ENCODE assay signal across 1 cellular context in the genomic region with DNA sequence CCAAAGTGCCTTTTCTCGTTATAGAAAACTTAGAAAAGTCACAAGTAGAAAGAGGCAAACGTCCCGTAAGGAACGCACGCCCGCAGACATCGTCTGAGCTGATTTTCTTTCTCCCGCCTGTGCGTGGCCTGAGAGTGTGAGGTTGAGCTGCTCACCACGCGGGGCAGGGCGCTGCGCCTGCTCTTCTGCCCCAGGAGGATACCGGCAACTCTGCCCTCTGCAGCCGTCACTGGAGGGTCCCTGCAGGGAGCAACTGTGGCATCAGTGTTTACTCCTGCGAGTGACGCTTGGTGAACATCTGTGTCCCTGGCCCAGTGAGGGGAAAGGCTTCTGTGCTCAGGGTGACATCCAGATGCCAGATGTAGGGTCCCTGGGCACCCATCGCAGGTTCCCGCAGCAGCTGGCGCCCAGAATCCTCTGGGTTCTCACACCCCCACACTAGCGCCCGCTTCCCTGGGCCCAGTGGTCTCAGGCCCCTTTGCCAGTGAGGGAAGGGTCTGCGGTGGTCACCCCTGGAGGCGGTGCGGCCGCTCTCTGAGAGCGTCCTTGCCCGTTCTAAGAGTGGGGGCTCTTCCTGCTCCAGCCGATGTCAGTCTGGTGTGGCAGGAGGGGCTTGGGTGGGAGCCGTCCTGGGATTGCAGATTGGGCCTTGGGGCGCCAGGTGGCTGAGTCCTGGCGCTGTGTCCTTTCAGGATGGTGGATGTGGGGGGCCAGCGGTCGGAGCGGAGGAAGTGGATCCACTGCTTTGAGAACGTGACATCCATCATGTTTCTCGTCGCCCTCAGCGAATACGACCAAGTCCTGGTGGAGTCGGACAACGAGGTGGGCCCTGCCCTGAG.
TF ChIP-seq lines count a peak whose summit lies in the region.

No MANE protein-coding gene starts in this region.

TF ChIP-seq in WTC11, 78 proteins besides CTCF, POLR2A, EP300 and RAD21:
- TF ChIP-seq, protein P1, sequence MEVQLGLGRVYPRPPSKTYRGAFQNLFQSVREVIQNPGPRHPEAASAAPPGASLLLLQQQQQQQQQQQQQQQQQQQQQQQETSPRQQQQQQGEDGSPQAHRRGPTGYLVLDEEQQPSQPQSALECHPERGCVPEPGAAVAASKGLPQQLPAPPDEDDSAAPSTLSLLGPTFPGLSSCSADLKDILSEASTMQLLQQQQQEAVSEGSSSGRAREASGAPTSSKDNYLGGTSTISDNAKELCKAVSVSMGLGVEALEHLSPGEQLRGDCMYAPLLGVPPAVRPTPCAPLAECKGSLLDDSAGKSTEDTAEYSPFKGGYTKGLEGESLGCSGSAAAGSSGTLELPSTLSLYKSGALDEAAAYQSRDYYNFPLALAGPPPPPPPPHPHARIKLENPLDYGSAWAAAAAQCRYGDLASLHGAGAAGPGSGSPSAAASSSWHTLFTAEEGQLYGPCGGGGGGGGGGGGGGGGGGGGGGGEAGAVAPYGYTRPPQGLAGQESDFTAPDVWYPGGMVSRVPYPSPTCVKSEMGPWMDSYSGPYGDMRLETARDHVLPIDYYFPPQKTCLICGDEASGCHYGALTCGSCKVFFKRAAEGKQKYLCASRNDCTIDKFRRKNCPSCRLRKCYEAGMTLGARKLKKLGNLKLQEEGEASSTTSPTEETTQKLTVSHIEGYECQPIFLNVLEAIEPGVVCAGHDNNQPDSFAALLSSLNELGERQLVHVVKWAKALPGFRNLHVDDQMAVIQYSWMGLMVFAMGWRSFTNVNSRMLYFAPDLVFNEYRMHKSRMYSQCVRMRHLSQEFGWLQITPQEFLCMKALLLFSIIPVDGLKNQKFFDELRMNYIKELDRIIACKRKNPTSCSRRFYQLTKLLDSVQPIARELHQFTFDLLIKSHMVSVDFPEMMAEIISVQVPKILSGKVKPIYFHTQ (CRISPR knock-in tag; IDR thresholded peaks at IDR 0.05): no peak
- TF ChIP-seq, protein P2, sequence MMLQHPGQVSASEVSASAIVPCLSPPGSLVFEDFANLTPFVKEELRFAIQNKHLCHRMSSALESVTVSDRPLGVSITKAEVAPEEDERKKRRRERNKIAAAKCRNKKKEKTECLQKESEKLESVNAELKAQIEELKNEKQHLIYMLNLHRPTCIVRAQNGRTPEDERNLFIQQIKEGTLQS (CRISPR knock-in tag; conservative IDR thresholded peaks at IDR 0.05): no peak
- TF ChIP-seq, protein P3, sequence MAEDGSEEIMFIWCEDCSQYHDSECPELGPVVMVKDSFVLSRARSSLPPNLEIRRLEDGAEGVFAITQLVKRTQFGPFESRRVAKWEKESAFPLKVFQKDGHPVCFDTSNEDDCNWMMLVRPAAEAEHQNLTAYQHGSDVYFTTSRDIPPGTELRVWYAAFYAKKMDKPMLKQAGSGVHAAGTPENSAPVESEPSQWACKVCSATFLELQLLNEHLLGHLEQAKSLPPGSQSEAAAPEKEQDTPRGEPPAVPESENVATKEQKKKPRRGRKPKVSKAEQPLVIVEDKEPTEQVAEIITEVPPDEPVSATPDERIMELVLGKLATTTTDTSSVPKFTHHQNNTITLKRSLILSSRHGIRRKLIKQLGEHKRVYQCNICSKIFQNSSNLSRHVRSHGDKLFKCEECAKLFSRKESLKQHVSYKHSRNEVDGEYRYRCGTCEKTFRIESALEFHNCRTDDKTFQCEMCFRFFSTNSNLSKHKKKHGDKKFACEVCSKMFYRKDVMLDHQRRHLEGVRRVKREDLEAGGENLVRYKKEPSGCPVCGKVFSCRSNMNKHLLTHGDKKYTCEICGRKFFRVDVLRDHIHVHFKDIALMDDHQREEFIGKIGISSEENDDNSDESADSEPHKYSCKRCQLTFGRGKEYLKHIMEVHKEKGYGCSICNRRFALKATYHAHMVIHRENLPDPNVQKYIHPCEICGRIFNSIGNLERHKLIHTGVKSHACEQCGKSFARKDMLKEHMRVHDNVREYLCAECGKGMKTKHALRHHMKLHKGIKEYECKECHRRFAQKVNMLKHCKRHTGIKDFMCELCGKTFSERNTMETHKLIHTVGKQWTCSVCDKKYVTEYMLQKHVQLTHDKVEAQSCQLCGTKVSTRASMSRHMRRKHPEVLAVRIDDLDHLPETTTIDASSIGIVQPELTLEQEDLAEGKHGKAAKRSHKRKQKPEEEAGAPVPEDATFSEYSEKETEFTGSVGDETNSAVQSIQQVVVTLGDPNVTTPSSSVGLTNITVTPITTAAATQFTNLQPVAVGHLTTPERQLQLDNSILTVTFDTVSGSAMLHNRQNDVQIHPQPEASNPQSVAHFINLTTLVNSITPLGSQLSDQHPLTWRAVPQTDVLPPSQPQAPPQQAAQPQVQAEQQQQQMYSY (CRISPR knock-in tag; IDR thresholded peaks at IDR 0.05): no peak
- no peak for TF ChIP-seq GTF2I (CRISPR knock-in tag; conservative IDR thresholded peaks at IDR 0.05)
- TF ChIP-seq KAT7 (CRISPR knock-in tag; IDR thresholded peaks at IDR 0.05; ENCODE audit: borderline replicate concordance): no peak
- TF ChIP-seq SP1 (CRISPR knock-in tag; conservative IDR thresholded peaks at IDR 0.05): no peak
- TF ChIP-seq, protein P4, sequence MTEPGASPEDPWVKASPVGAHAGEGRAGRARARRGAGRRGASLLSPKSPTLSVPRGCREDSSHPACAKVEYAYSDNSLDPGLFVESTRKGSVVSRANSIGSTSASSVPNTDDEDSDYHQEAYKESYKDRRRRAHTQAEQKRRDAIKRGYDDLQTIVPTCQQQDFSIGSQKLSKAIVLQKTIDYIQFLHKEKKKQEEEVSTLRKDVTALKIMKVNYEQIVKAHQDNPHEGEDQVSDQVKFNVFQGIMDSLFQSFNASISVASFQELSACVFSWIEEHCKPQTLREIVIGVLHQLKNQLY (CRISPR knock-in tag; IDR thresholded peaks at IDR 0.05): no peak
- TF ChIP-seq, protein P5, sequence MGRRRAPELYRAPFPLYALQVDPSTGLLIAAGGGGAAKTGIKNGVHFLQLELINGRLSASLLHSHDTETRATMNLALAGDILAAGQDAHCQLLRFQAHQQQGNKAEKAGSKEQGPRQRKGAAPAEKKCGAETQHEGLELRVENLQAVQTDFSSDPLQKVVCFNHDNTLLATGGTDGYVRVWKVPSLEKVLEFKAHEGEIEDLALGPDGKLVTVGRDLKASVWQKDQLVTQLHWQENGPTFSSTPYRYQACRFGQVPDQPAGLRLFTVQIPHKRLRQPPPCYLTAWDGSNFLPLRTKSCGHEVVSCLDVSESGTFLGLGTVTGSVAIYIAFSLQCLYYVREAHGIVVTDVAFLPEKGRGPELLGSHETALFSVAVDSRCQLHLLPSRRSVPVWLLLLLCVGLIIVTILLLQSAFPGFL (CRISPR knock-in tag; IDR thresholded peaks at IDR 0.05; ENCODE audit: borderline replicate concordance): no peak
- no peak for TF ChIP-seq MXD4 (CRISPR knock-in tag; IDR thresholded peaks at IDR 0.05; ENCODE audit: borderline replicate concordance)
- TF ChIP-seq ZNF423 (CRISPR knock-in tag; IDR thresholded peaks at IDR 0.05): no peak
- TF ChIP-seq ESRRA (CRISPR knock-in tag; IDR thresholded peaks at IDR 0.05; ENCODE audit: borderline replicate concordance): no peak
- no peak for TF ChIP-seq ZBTB21 (CRISPR knock-in tag; IDR thresholded peaks at IDR 0.05; ENCODE audit: borderline replicate concordance)
- TF ChIP-seq, protein P6, sequence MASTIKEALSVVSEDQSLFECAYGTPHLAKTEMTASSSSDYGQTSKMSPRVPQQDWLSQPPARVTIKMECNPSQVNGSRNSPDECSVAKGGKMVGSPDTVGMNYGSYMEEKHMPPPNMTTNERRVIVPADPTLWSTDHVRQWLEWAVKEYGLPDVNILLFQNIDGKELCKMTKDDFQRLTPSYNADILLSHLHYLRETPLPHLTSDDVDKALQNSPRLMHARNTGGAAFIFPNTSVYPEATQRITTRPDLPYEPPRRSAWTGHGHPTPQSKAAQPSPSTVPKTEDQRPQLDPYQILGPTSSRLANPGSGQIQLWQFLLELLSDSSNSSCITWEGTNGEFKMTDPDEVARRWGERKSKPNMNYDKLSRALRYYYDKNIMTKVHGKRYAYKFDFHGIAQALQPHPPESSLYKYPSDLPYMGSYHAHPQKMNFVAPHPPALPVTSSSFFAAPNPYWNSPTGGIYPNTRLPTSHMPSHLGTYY (CRISPR knock-in tag; IDR thresholded peaks at IDR 0.05): no peak
- TF ChIP-seq, protein P7, sequence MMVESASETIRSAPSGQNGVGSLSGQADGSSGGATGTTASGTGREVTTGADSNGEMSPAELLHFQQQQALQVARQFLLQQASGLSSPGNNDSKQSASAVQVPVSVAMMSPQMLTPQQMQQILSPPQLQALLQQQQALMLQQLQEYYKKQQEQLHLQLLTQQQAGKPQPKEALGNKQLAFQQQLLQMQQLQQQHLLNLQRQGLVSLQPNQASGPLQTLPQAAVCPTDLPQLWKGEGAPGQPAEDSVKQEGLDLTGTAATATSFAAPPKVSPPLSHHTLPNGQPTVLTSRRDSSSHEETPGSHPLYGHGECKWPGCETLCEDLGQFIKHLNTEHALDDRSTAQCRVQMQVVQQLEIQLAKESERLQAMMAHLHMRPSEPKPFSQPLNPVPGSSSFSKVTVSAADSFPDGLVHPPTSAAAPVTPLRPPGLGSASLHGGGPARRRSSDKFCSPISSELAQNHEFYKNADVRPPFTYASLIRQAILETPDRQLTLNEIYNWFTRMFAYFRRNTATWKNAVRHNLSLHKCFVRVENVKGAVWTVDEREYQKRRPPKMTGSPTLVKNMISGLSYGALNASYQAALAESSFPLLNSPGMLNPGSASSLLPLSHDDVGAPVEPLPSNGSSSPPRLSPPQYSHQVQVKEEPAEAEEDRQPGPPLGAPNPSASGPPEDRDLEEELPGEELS (CRISPR knock-in tag; IDR thresholded peaks at IDR 0.05): no peak
- TF ChIP-seq, protein P8, sequence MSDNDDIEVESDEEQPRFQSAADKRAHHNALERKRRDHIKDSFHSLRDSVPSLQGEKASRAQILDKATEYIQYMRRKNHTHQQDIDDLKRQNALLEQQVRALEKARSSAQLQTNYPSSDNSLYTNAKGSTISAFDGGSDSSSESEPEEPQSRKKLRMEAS (CRISPR knock-in tag; IDR thresholded peaks at IDR 0.05): no peak
- TF ChIP-seq PRRX2 (CRISPR knock-in tag; IDR thresholded peaks at IDR 0.05): no peak
- TF ChIP-seq SMAD3 (CRISPR knock-in tag; IDR thresholded peaks at IDR 0.05; ENCODE audit: borderline replicate concordance): no peak
- no peak for TF ChIP-seq ZNF121 (CRISPR knock-in tag; IDR thresholded peaks at IDR 0.05)
TF ChIP-seq in WTC11: peak in this region for 0.
